In the genomic region with DNA sequence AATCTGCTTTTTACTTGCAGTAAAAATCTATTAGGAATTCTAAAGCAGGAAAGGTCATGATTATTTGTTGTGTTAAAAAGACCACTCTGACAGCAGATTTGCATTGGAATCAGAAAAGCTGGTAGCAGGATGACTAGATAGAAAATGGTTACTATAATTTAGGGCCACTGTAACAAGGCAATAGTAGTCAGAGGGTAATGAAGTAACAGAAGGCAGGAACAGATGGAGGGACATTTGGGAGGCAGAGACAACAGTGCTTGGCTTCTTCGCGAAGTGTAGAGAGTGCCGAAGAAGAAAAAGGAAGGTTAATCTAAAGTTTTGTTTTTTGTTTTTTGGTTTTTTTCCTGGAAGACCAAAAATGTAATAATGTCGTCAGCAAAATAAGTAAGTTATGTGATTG, we compare ENCODE assay signal across 19 cellular contexts.
DNase-seq lines count a peak whose midpoint lies in the region; ATAC-seq, FAIRE-seq and TF ChIP-seq lines count a peak whose summit lies in the region.
"Had no signal": no experiment of that assay in that cellular context is flagged by ENCODE, and none has a peak within 500 bp of the region (broad histone marks: within the 10 kb centered on the region; RNA-seq: fewer than 3 reads in every experiment).

No MANE protein-coding gene starts in this region.

- H3K79me2 ChIP-seq in GM23338 (replicated peaks; ENCODE audit: insufficient read depth), result no peaks in the 10 kb centered on the region

- peak overlapping the region; percentile 11; the same call in 1 of the 2 replicates for H3K4me2 ChIP-seq in GM23338

- H3K36me3 Mint-ChIP-seq in GM23338 (ENCODE audit: low read depth), result peaks cover 2% of the 10 kb centered on the region; the same call in 1 of the 3 replicates
- H3K36me3 Mint-ChIP-seq in brain, result no peaks in the 10 kb centered on the region
- H3K36me3 Mint-ChIP-seq: IgD-negative memory B cell had no signal

- TF ChIP-seq POLR2A in erythroblast (IDR thresholded peaks at IDR 0.05; ENCODE audit: low read length), result no peak

- ATAC-seq in GM23338 (no peak), pancreas (no peak)
- ATAC-seq: HCT116 had no signal

- H3K4me3 ChIP-seq in GM23338 (no peak overlapping the region), pancreas (no peak overlapping the region)
- H3K4me3 ChIP-seq: Peyer's patch, SJSA1 had no signal

- no peaks in the 10 kb centered on the region for H3K27me3 Mint-ChIP-seq in GM23338 (ENCODE audit: insufficient read depth, low read depth, poor library complexity)
- H3K27me3 Mint-ChIP-seq in brain, result no peaks in the 10 kb centered on the region
- H3K27me3 Mint-ChIP-seq: IgD-negative memory B cell had no signal

- H3K4me1 ChIP-seq in GM23338 (ENCODE audit: insufficient read depth), result peaks cover 17% of the 10 kb centered on the region
- no peaks in the 10 kb centered on the region for H3K4me1 ChIP-seq in pancreas
- H3K4me1 ChIP-seq: Peyer's patch, SJSA1 had no signal

- no peaks in the 10 kb centered on the region for H4K20me1 ChIP-seq in GM23338 (replicated peaks; ENCODE audit: insufficient read depth)

- TF ChIP-seq CTCF in GM23338 (conservative IDR thresholded peaks at IDR 0.05; ENCODE audit: low read depth in 2 of 2) (no peak), brain (conservative IDR thresholded peaks at IDR 0.05) (no peak), pancreas (IDR thresholded peaks at IDR 0.05) (no peak)

- FAIRE-seq in pancreas (lab: Jason Lieb, UNC), result no peak
- FAIRE-seq: D721Med, HTR-8/SVneo had no signal

- H3K27ac ChIP-seq in GM23338 (ENCODE audit: low read depth) (no peak overlapping the region), pancreas (no peak overlapping the region)
- H3K27ac ChIP-seq: C4-2B, Peyer's patch, SJSA1 had no signal

- H3K4me3 Mint-ChIP-seq in GM23338, result no peak overlapping the region
- H3K4me3 Mint-ChIP-seq in brain, result peak overlapping the region in 1 of 5 experiments; percentile 33
- H3K4me3 Mint-ChIP-seq: IgD-negative memory B cell had no signal

- no peaks in the 10 kb centered on the region for H3K27me3 ChIP-seq in GM23338 (ENCODE audit: insufficient read depth)
- no peaks in the 10 kb centered on the region for H3K27me3 ChIP-seq in pancreas
- H3K27me3 ChIP-seq: Peyer's patch, SJSA1 had no signal

- H3K27ac Mint-ChIP-seq in GM23338 (peak overlapping the region; percentile 59; the same call in 1 of the 2 replicates), brain (peak overlapping the region in 4 of 5 experiments; percentile 10 to 96 (median 36))
- H3K27ac Mint-ChIP-seq: IgD-negative memory B cell had no signal

- H3F3A ChIP-seq in GM23338 (replicated peaks; ENCODE audit: low read depth), result no peaks in the 10 kb centered on the region

- H3K4me1 Mint-ChIP-seq in GM23338 (peaks cover 17% of the 10 kb centered on the region), brain (peaks cover 35% of the 10 kb centered on the region)
- H3K4me1 Mint-ChIP-seq: IgD-negative memory B cell had no signal

- H3K9me2 ChIP-seq in GM23338 (ENCODE audit: insufficient read depth), result peaks cover 3% of the 10 kb centered on the region; the same call in 1 of the 2 replicates

- 0 out of 2 replicates have a peak overlapping the region, but pooled peaks have one; percentile 26 for H2AFZ ChIP-seq in GM23338

- H3K36me3 ChIP-seq in GM23338 (ENCODE audit: insufficient read depth) (no peaks in the 10 kb centered on the region), pancreas (no peaks in the 10 kb centered on the region)
- H3K36me3 ChIP-seq: Peyer's patch, SJSA1 had no signal

- H3K9me3 ChIP-seq in pancreas, result no peaks in the 10 kb centered on the region
- H3K9me3 ChIP-seq: Peyer's patch, SJSA1 had no signal

- 86 to 90% methylated on average over 4 of the region's 4 CpGs for WGBS in pancreas, 2 donors

- H3K9me3 Mint-ChIP-seq in GM23338 (peaks cover 3% of the 10 kb centered on the region; the same call in 2 of the 3 replicates), brain (peaks cover 0 to 5% (median 0%) of the 10 kb centered on the region in 5 experiments)

- no peak for DNase-seq in GM23338 (ENCODE audit: low spot score)
- DNase-seq in NCI-H2171 treated with DMSO at 0.1 percent for 48 hours (lab: John Stamatoyannopoulos, UW), result peak; percentile 98
- peak; percentile 48 for DNase-seq in middle frontal gyrus (ENCODE audit: extremely low spot score, low spot score)
- no peak for DNase-seq in activated gamma-delta T cell (lab: John Stamatoyannopoulos, UW)
- DNase-seq in pancreas, result no peak
- DNase-seq in erythroblast (lab: John Stamatoyannopoulos, UW), result no peak
- DNase-seq: DMS79 treated with DMSO at 0.1 percent for 48 hours, Karpas-422, NCI-H1417 treated with DMSO at 0.1 percent for 48 hours, NCI-H2029, NCI-H510A, Peyer's patch had no signal

- intact Hi-C loops in pancreas (cut with DNase I), result no loop called here

TF ChIP-seq in GM23338, 12 proteins besides CTCF, POLR2A, EP300 and RAD21 (continues in another document):
- TF ChIP-seq, protein P1, sequence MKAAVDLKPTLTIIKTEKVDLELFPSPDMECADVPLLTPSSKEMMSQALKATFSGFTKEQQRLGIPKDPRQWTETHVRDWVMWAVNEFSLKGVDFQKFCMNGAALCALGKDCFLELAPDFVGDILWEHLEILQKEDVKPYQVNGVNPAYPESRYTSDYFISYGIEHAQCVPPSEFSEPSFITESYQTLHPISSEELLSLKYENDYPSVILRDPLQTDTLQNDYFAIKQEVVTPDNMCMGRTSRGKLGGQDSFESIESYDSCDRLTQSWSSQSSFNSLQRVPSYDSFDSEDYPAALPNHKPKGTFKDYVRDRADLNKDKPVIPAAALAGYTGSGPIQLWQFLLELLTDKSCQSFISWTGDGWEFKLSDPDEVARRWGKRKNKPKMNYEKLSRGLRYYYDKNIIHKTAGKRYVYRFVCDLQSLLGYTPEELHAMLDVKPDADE (IDR thresholded peaks at IDR 0.05), result no peak
- TF ChIP-seq, protein P2, sequence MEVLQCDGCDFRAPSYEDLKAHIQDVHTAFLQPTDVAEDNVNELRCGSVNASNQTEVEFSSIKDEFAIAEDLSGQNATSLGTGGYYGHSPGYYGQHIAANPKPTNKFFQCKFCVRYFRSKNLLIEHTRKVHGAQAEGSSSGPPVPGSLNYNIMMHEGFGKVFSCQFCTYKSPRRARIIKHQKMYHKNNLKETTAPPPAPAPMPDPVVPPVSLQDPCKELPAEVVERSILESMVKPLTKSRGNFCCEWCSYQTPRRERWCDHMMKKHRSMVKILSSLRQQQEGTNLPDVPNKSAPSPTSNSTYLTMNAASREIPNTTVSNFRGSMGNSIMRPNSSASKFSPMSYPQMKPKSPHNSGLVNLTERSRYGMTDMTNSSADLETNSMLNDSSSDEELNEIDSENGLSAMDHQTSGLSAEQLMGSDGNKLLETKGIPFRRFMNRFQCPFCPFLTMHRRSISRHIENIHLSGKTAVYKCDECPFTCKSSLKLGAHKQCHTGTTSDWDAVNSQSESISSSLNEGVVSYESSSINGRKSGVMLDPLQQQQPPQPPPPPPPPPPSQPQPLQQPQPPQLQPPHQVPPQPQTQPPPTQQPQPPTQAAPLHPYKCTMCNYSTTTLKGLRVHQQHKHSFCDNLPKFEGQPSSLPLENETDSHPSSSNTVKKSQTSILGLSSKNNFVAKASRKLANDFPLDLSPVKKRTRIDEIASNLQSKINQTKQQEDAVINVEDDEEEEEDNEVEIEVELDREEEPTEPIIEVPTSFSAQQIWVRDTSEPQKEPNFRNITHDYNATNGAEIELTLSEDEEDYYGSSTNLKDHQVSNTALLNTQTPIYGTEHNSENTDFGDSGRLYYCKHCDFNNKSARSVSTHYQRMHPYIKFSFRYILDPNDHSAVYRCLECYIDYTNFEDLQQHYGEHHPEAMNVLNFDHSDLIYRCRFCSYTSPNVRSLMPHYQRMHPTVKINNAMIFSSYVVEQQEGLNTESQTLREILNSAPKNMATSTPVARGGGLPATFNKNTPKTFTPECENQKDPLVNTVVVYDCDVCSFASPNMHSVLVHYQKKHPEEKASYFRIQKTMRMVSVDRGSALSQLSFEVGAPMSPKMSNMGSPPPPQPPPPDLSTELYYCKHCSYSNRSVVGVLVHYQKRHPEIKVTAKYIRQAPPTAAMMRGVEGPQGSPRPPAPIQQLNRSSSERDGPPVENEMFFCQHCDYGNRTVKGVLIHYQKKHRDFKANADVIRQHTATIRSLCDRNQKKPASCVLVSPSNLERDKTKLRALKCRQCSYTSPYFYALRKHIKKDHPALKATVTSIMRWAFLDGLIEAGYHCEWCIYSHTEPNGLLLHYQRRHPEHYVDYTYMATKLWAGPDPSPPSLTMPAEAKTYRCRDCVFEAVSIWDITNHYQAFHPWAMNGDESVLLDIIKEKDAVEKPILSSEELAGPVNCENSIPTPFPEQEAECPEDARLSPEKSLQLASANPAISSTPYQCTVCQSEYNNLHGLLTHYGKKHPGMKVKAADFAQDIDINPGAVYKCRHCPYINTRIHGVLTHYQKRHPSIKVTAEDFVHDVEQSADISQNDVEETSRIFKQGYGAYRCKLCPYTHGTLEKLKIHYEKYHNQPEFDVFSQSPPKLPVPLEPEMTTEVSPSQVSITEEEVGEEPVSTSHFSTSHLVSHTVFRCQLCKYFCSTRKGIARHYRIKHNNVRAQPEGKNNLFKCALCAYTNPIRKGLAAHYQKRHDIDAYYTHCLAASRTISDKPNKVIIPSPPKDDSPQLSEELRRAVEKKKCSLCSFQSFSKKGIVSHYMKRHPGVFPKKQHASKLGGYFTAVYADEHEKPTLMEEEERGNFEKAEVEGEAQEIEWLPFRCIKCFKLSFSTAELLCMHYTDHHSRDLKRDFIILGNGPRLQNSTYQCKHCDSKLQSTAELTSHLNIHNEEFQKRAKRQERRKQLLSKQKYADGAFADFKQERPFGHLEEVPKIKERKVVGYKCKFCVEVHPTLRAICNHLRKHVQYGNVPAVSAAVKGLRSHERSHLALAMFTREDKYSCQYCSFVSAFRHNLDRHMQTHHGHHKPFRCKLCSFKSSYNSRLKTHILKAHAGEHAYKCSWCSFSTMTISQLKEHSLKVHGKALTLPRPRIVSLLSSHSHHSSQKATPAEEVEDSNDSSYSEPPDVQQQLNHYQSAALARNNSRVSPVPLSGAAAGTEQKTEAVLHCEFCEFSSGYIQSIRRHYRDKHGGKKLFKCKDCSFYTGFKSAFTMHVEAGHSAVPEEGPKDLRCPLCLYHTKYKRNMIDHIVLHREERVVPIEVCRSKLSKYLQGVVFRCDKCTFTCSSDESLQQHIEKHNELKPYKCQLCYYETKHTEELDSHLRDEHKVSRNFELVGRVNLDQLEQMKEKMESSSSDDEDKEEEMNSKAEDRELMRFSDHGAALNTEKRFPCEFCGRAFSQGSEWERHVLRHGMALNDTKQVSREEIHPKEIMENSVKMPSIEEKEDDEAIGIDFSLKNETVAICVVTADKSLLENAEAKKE (CRISPR knock-in tag; IDR thresholded peaks at IDR 0.05), result no peak
- no peak for TF ChIP-seq NANOG (IDR thresholded peaks at IDR 0.05; ENCODE audit: borderline replicate concordance)
- no peak for TF ChIP-seq ZNF331 (CRISPR knock-in tag; IDR thresholded peaks at IDR 0.05; ENCODE audit: low read depth)
- TF ChIP-seq CREB1 (CRISPR knock-in tag; IDR thresholded peaks at IDR 0.05; ENCODE audit: low read depth), result no peak
- TF ChIP-seq JUNB (IDR thresholded peaks at IDR 0.05; ENCODE audit: unreplicated experiment), result no peak
- TF ChIP-seq EZH2 (IDR thresholded peaks at IDR 0.05; ENCODE audit: low read depth, unreplicated experiment), result no peak
- no peak for TF ChIP-seq STAT1 (IDR thresholded peaks at IDR 0.05; ENCODE audit: unreplicated experiment)

Comparison
In these comparisons a context has a peak if more than half of its experiments do, and no peak if none do; other contexts are left out.
1. DNase-seq: peak in NCI-H2171 treated with DMSO at 0.1 percent for 48 hours (single experiment) and middle frontal gyrus (single experiment); none in GM23338 (single experiment), activated gamma-delta T cell (single experiment), pancreas (0 of 6) and erythroblast (0 of 2).